Comparison of ENCODE assay signal across 15 cellular contexts in the genomic region with DNA sequence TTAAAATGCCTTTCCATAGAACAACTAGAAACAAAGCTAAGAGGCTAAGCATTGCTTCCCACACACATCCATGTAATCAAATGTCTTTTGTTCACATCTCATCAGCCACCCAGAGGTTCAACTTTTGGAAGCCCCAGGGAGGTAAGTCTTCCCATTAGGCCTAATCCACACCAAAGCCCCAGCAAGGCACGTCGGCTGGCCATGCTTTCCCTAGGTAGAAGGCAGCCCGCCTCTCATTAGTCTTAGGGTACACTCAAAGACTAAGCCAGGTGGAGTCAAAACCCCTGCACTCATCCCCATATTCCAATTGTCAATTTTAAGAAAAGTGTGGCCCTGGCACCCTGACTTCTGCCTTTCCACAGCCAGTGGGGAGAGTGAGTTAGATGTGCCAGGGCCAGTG.
A peak's percentile ranks its signal among the peaks of the same experiment; 100 is the strongest.
DNase-seq lines count a peak whose midpoint lies in the region; ATAC-seq and TF ChIP-seq lines count a peak whose summit lies in the region.
"Had no signal": no experiment of that assay in that cellular context is flagged by ENCODE, and none has a peak within 500 bp of the region (broad histone marks: within the 10 kb centered on the region; RNA-seq: fewer than 3 reads in every experiment).

No MANE protein-coding gene starts in this region.

- no peak overlapping the region for H3K14ac ChIP-seq in H9 (ENCODE audit: insufficient read depth, low read length)

- no peak overlapping the region for H3T11ph ChIP-seq in H9 (ENCODE audit: low read length)

- POLR2A ChIA-PET in activated CD8-positive, alpha-beta T cell treated with anti-CD3 and anti-CD28 coated beads for 36 hours (lab: Charles Lee), result no interaction called here

- no peak overlapping the region for H3K27ac ChIP-seq in H9 (ENCODE audit: insufficient read length, low read depth, low read length)
- H3K27ac ChIP-seq in endodermal cell (ENCODE audit: low read depth, low read length), result no peak overlapping the region
- peak overlapping the region; percentile 69 for H3K27ac ChIP-seq in neural progenitor cell
- H3K27ac ChIP-seq: A549, C4-2B had no signal

- H3K36me3 Mint-ChIP-seq in H9 (ENCODE audit: insufficient read depth in 1 of 3, low read depth in 3 of 3) (peaks cover 4 to 24% (median 6%) of the 10 kb centered on the region in 3 experiments), endodermal cell (ENCODE audit: low read depth) (peaks cover 12% of the 10 kb centered on the region), neural progenitor cell (peaks cover 3% of the 10 kb centered on the region)
- peaks cover 5% of the 10 kb centered on the region for H3K36me3 Mint-ChIP-seq in activated CD8-positive, alpha-beta T cell treated with anti-CD3 and anti-CD28 coated beads for 36 hours (ENCODE audit: low read depth)

- H4K8ac ChIP-seq in H9 (replicated peaks; ENCODE audit: insufficient read length, low read depth, low read length), result no peak overlapping the region

- H3K27me3 Mint-ChIP-seq in H9 (ENCODE audit: low read depth) (peaks cover 4% of the 10 kb centered on the region; the same call in 1 of the 2 replicates), endodermal cell (ENCODE audit: insufficient read depth) (no peaks in the 10 kb centered on the region), neural progenitor cell (ENCODE audit: insufficient read depth, low read depth) (peaks cover 7% of the 10 kb centered on the region)
- peaks cover 8% of the 10 kb centered on the region for H3K27me3 Mint-ChIP-seq in activated CD8-positive, alpha-beta T cell treated with anti-CD3 and anti-CD28 coated beads for 36 hours

- H4K20me1 ChIP-seq in H9 (ENCODE audit: control insufficient read depth, insufficient read depth, insufficient read length), result no peaks in the 10 kb centered on the region
- H4K20me1 ChIP-seq in neural progenitor cell (ENCODE audit: low read depth), result no peaks in the 10 kb centered on the region

- H2BK120ac ChIP-seq in H9 (ENCODE audit: low read depth, low read length, poor library complexity, severe bottlenecking), result no peak overlapping the region

- H3K4me2 ChIP-seq in H9 (ENCODE audit: insufficient read depth, insufficient read length, low read length) (no peak overlapping the region), neural progenitor cell (peak overlapping the region; percentile 35)
- H3K4me2 ChIP-seq: A549 had no signal

- DNase-seq in ELF-1 (ENCODE audit: low read depth, low spot score), result peak; percentile 18
- DNase-seq in H9, result no peak
- DNase-seq in endodermal cell, result peak; percentile 70
- peak; percentile 53 for DNase-seq in neural progenitor cell (ENCODE audit: low spot score)
- no peak for DNase-seq in activated CD8-positive, alpha-beta T cell treated with anti-CD3 and anti-CD28 coated beads for 36 hours
- DNase-seq in erythroblast (lab: John Stamatoyannopoulos, UW), result no peak
- no peak for DNase-seq in Kasumi-1 (lab: John Stamatoyannopoulos, UW)
- DNase-seq: BE2C; CD4-positive, alpha-beta memory T cell; DMS153; EL; GDM1 had no signal

- no peaks in the 10 kb centered on the region for H3K36me3 ChIP-seq in endodermal cell (ENCODE audit: control insufficient read depth, insufficient read depth, low read length)
- H3K36me3 ChIP-seq in neural progenitor cell, result no peaks in the 10 kb centered on the region
- H3K36me3 ChIP-seq: BE2C had no signal

- no peak overlapping the region for H2BK20ac ChIP-seq in H9 (ENCODE audit: low read depth, low read length, poor library complexity, severe bottlenecking)

- H3K27me3 ChIP-seq in H9 (ENCODE audit: insufficient read depth, low read length), result no peaks in the 10 kb centered on the region
- no peaks in the 10 kb centered on the region for H3K27me3 ChIP-seq in endodermal cell (ENCODE audit: control insufficient read depth, insufficient read depth, low read length, poor library complexity, severe bottlenecking)
- no peaks in the 10 kb centered on the region for H3K27me3 ChIP-seq in neural progenitor cell

- no peak for ATAC-seq in activated CD8-positive, alpha-beta T cell treated with anti-CD3 and anti-CD28 coated beads for 36 hours
- ATAC-seq: A549 had no signal

- no peak overlapping the region for H4K91ac ChIP-seq in H9 (ENCODE audit: insufficient read length, low read depth, low read length)

- H3K27ac Mint-ChIP-seq in H9 (peak overlapping the region in 2 of 3 experiments; percentile 12 to 36; a peak in 2 of 7 replicates), endodermal cell (peak overlapping the region; percentile 71), neural progenitor cell (peak overlapping the region; percentile 61)
- no peak overlapping the region for H3K27ac Mint-ChIP-seq in activated CD8-positive, alpha-beta T cell treated with anti-CD3 and anti-CD28 coated beads for 36 hours
- H3K27ac Mint-ChIP-seq: IgD-negative memory B cell had no signal

- no peaks in the 10 kb centered on the region for H3K79me2 ChIP-seq in H9 (ENCODE audit: insufficient read depth, low read length)
- no peaks in the 10 kb centered on the region for H3K79me2 ChIP-seq in neural progenitor cell (ENCODE audit: low read depth)

- no peak overlapping the region for H3K56ac ChIP-seq in H9 (ENCODE audit: insufficient read length, low read depth, low read length)

- no peaks in the 10 kb centered on the region for H3K23me2 ChIP-seq in H9 (ENCODE audit: insufficient read length, low read depth, low read length, poor library complexity, severe bottlenecking)

- H3K4me3 ChIP-seq in endodermal cell (ENCODE audit: low read length), result no peak overlapping the region
- no peak overlapping the region for H3K4me3 ChIP-seq in neural progenitor cell
- H3K4me3 ChIP-seq: A549 had no signal

- no peak overlapping the region for H2BK5ac ChIP-seq in H9 (ENCODE audit: insufficient read length, low read length)

- TF ChIP-seq CTCF in H9 (conservative IDR thresholded peaks at IDR 0.05) (no peak), endodermal cell (conservative IDR thresholded peaks at IDR 0.05) (no peak), neural progenitor cell (IDR thresholded peaks at IDR 0.05) (no peak)
- no peak for TF ChIP-seq CTCF in activated CD8-positive, alpha-beta T cell treated with anti-CD3 and anti-CD28 coated beads for 36 hours (IDR thresholded peaks at IDR 0.05)

- no peak overlapping the region for H2BK12ac ChIP-seq in H9 (ENCODE audit: insufficient read length, low read depth, low read length)

- no peak overlapping the region for H3K18ac ChIP-seq in H9 (ENCODE audit: insufficient read length, low read depth, low read length)

- H3K23ac ChIP-seq in H9 (ENCODE audit: insufficient read length, low read depth, low read length), result no peak overlapping the region

- H3K9ac ChIP-seq in H9 (ENCODE audit: extremely low read depth, insufficient read length, low read length), result no peak overlapping the region
- no peak overlapping the region for H3K9ac ChIP-seq in endodermal cell (ENCODE audit: extremely low read depth, low read length, poor library complexity, severe bottlenecking)
- no peak overlapping the region for H3K9ac ChIP-seq in neural progenitor cell

- CTCF ChIA-PET in activated CD8-positive, alpha-beta T cell treated with anti-CD3 and anti-CD28 coated beads for 36 hours (lab: Charles Lee), result no interaction called here

- H3K9me3 Mint-ChIP-seq in H9, result peaks cover 13 to 23% of the 10 kb centered on the region in 2 experiments; a peak in 4 of 5 replicates
- peaks cover 32% of the 10 kb centered on the region for H3K9me3 Mint-ChIP-seq in endodermal cell
- H3K9me3 Mint-ChIP-seq in neural progenitor cell, result peaks cover 9% of the 10 kb centered on the region
- peaks cover 11% of the 10 kb centered on the region for H3K9me3 Mint-ChIP-seq in activated CD8-positive, alpha-beta T cell treated with anti-CD3 and anti-CD28 coated beads for 36 hours

- H2BK15ac ChIP-seq in H9 (ENCODE audit: low read depth, low read length), result no peak overlapping the region

- H2AFZ ChIP-seq in H9 (ENCODE audit: low read length) (no peak overlapping the region), neural progenitor cell (replicated peaks) (no peak overlapping the region)

- no peaks in the 10 kb centered on the region for H3K79me1 ChIP-seq in H9 (ENCODE audit: insufficient read depth, low read depth, low read length, poor library complexity, severe bottlenecking)

- intact Hi-C loops in activated CD8-positive, alpha-beta T cell treated with anti-CD3 and anti-CD28 coated beads for 36 hours (cut with micrococcal nuclease), result no loop called here

- H3F3A ChIP-seq in neural progenitor cell (ENCODE audit: low read depth), result peaks cover 39% of the 10 kb centered on the region

- H2AK5ac ChIP-seq in H9 (ENCODE audit: insufficient read length, low read length), result no peak overlapping the region

- no peak for TF ChIP-seq POLR2A in erythroblast (IDR thresholded peaks at IDR 0.05; ENCODE audit: low read length)

- no CpG with 5 or more reads among the region's 3 CpGs for WGBS in H9 (ENCODE audit: extremely low coverage, insufficient read length, low lambda C conversion rate)
- 58 to 100% methylated on average over 1 to 3 of the region's 3 CpGs for WGBS in endodermal cell (ENCODE audit: insufficient coverage in 1 of 2, insufficient read length in 1 of 2), 2 experiments

- peaks cover 55 to 56% of the 10 kb centered on the region in 2 experiments for H3K4me1 Mint-ChIP-seq in H9
- H3K4me1 Mint-ChIP-seq in endodermal cell, result peaks cover 43% of the 10 kb centered on the region
- peaks cover 30% of the 10 kb centered on the region for H3K4me1 Mint-ChIP-seq in neural progenitor cell
- no peaks in the 10 kb centered on the region for H3K4me1 Mint-ChIP-seq in activated CD8-positive, alpha-beta T cell treated with anti-CD3 and anti-CD28 coated beads for 36 hours (ENCODE audit: low read depth)
- H3K4me1 Mint-ChIP-seq: CD4-positive, alpha-beta memory T cell; IgD-negative memory B cell had no signal

- H3K4ac ChIP-seq in H9 (ENCODE audit: low read depth, low read length), result no peak overlapping the region

- H3K4me1 ChIP-seq in H9 (ENCODE audit: insufficient read depth, low read length) (peaks cover 2% of the 10 kb centered on the region), endodermal cell (ENCODE audit: control insufficient read depth, insufficient read depth, low read length) (peaks cover 18% of the 10 kb centered on the region), neural progenitor cell (peaks cover 35% of the 10 kb centered on the region)
- H3K4me1 ChIP-seq: A549, BE2C had no signal

- no peak overlapping the region for H4K5ac ChIP-seq in H9 (ENCODE audit: insufficient read length, low read depth, low read length)

- H3K4me3 Mint-ChIP-seq in H9 (peak overlapping the region in 1 of 2 experiments; percentile 26; a peak in 2 of 5 replicates), endodermal cell (no peak overlapping the region), neural progenitor cell (no peak overlapping the region)
- H3K4me3 Mint-ChIP-seq in activated CD8-positive, alpha-beta T cell treated with anti-CD3 and anti-CD28 coated beads for 36 hours, result no peak overlapping the region
- H3K4me3 Mint-ChIP-seq: CD4-positive, alpha-beta memory T cell had no signal

- H3K9me3 ChIP-seq in H9 (ENCODE audit: control insufficient read depth, low read depth, low read length) (no peaks in the 10 kb centered on the region), endodermal cell (ENCODE audit: control insufficient read depth, low read length) (peaks cover 15% of the 10 kb centered on the region), neural progenitor cell (ENCODE audit: low read depth) (no peaks in the 10 kb centered on the region)
- H3K9me3 ChIP-seq: A549, BE2C had no signal

Comparison
In these comparisons a context has a peak if more than half of its experiments do, and no peak if none do; other contexts are left out.
1. DNase-seq: peak in ELF-1 (single experiment), endodermal cell (single experiment) and neural progenitor cell (single experiment); none in H9 (single experiment), activated CD8-positive, alpha-beta T cell treated with anti-CD3 and anti-CD28 coated beads for 36 hours (single experiment), erythroblast (0 of 2) and Kasumi-1 (0 of 2).